Comparison of ENCODE assay signal across 8 cellular contexts in genomic region chr18:12038082-12038660, GRCh38. TPM values are rescaled to one million over a fixed set of nuclear protein-coding genes. Genes with fewer than 3 reads are reported as not detected.
DNase-seq lines count a peak whose midpoint lies in the region; ATAC-seq, FAIRE-seq and TF ChIP-seq lines count a peak whose summit lies in the region.

No MANE protein-coding gene starts in this region.

- peaks cover 9% of the 10 kb centered on the region for H3K23me2 ChIP-seq in H9 (ENCODE audit: insufficient read length, low read depth, low read length, poor library complexity, severe bottlenecking)

- no peak overlapping the region for H3K18ac ChIP-seq in H9 (ENCODE audit: insufficient read length, low read depth, low read length)

- H3K27me3 ChIP-seq in H9 (ENCODE audit: insufficient read depth, low read length), result peaks cover 7% of the 10 kb centered on the region; the same call in 1 of the 2 replicates
- no peaks in the 10 kb centered on the region for H3K27me3 ChIP-seq in BE2C

- no peak overlapping the region for H3K4ac ChIP-seq in H9 (ENCODE audit: low read depth, low read length)

- FAIRE-seq in GM12891 (lab: Jason Lieb, UNC), result no peak

- H3K14ac ChIP-seq in H9 (ENCODE audit: insufficient read depth, low read length), result 0 out of 2 replicates have a peak overlapping the region, but pooled peaks have one; percentile 72

- CTCF ChIA-PET in WTC11 (lab: Charles Lee), result interaction anchor here (0.5 to 4.1 kb wide), 34 partner anchors 8 to 385 kb away, joined by 3 to 57 read pairs (median 5); partner anchors contain the start of genes CIDEA, IMPA2 and MPPE1

- H2BK5ac ChIP-seq in H9 (ENCODE audit: insufficient read length, low read length), result no peak overlapping the region

- H3K27ac Mint-ChIP-seq in H9 (no peak overlapping the region), WTC11 (no peak overlapping the region), nephron progenitor cell (no peak overlapping the region)

- no peak for DNase-seq in H9
- peak; percentile 38 for DNase-seq in WTC11 (ENCODE audit: low spot score)
- DNase-seq in epithelial cell of prostate (ENCODE audit: low read depth, low spot score), result no peak
- peak; percentile 34 for DNase-seq in nephron progenitor cell
- no peak for DNase-seq in GM12891 (ENCODE audit: insufficient read length, low spot score)
- no peak for DNase-seq in BE2C
- DNase-seq in SW480 (ENCODE audit: low spot score), result no peak
- no peak for DNase-seq in NCI-H510A (lab: John Stamatoyannopoulos, UW)

- peak; percentile 18 for ATAC-seq in WTC11

- H2BK120ac ChIP-seq in H9 (ENCODE audit: low read depth, low read length, poor library complexity, severe bottlenecking), result no peak overlapping the region

- H3K4me3 Mint-ChIP-seq in H9, result peak overlapping the region; percentile 62 to 76
- H3K4me3 Mint-ChIP-seq in WTC11, result peak overlapping the region; percentile 68
- peak overlapping the region; percentile 80 for H3K4me3 Mint-ChIP-seq in nephron progenitor cell

- no peak overlapping the region for H2BK12ac ChIP-seq in H9 (ENCODE audit: insufficient read length, low read depth, low read length)

- H4K20me1 ChIP-seq in H9 (ENCODE audit: control insufficient read depth, insufficient read depth, insufficient read length), result no peaks in the 10 kb centered on the region

- H3K79me1 ChIP-seq in H9 (ENCODE audit: insufficient read depth, low read depth, low read length, poor library complexity, severe bottlenecking), result no peaks in the 10 kb centered on the region

- no peak overlapping the region for H4K8ac ChIP-seq in H9 (replicated peaks; ENCODE audit: insufficient read length, low read depth, low read length)

- H3K4me3 ChIP-seq in BE2C (ENCODE audit: low read depth, low read length), result no peak overlapping the region; the same call in 1 of the 2 replicates

- H3K4me1 ChIP-seq in H9 (ENCODE audit: insufficient read depth, low read length), result no peaks in the 10 kb centered on the region
- no peaks in the 10 kb centered on the region for H3K4me1 ChIP-seq in BE2C

- H3K36me3 Mint-ChIP-seq in H9 (ENCODE audit: insufficient read depth in 1 of 3, low read depth in 3 of 3) (peaks cover under 1 to 2% (median 2%) of the 10 kb centered on the region in 3 experiments; a peak in 4 of 7 replicates), WTC11 (peaks cover 2% of the 10 kb centered on the region), nephron progenitor cell (ENCODE audit: low read depth) (peaks cover 2% of the 10 kb centered on the region)

- TF ChIP-seq CTCF in H9 (conservative IDR thresholded peaks at IDR 0.05), result no peak
- no peak for TF ChIP-seq CTCF in WTC11 (IDR thresholded peaks at IDR 0.05)
- no peak for TF ChIP-seq CTCF in nephron progenitor cell (IDR thresholded peaks at IDR 0.05)
- no peak for TF ChIP-seq CTCF in BE2C (IDR thresholded peaks at IDR 0.05; ENCODE audit: low read depth, low read length)

- H3K9me3 Mint-ChIP-seq in H9, result no peaks in the 10 kb centered on the region; a peak in 1 of 5 replicates
- no peaks in the 10 kb centered on the region for H3K9me3 Mint-ChIP-seq in WTC11
- no peaks in the 10 kb centered on the region for H3K9me3 Mint-ChIP-seq in nephron progenitor cell

- H3K27ac ChIP-seq in H9 (ENCODE audit: insufficient read length, low read depth, low read length), result no peak overlapping the region
- peak overlapping the region; percentile 8 for H3K27ac ChIP-seq in epithelial cell of prostate

- WGBS in H9 (ENCODE audit: extremely low coverage, insufficient read length, low lambda C conversion rate), result no CpG with 5 or more reads among the region's 30 CpGs

- H3K36me3 ChIP-seq in BE2C, result no peaks in the 10 kb centered on the region

- peak overlapping the region; percentile 56 for H3K4me2 ChIP-seq in H9 (ENCODE audit: insufficient read depth, insufficient read length, low read length)

- no peak overlapping the region for H3K9ac ChIP-seq in H9 (ENCODE audit: extremely low read depth, insufficient read length, low read length)

- no peak overlapping the region for H2AK5ac ChIP-seq in H9 (ENCODE audit: insufficient read length, low read length)

- H3T11ph ChIP-seq in H9 (ENCODE audit: low read length), result no peak overlapping the region

- H3K9me3 ChIP-seq in H9 (ENCODE audit: control insufficient read depth, low read depth, low read length) (no peaks in the 10 kb centered on the region), BE2C (no peaks in the 10 kb centered on the region)

- H3K27me3 Mint-ChIP-seq in H9 (ENCODE audit: low read depth) (peaks cover 22% of the 10 kb centered on the region), WTC11 (ENCODE audit: low read depth) (peaks cover 25% of the 10 kb centered on the region), nephron progenitor cell (ENCODE audit: low read depth, poor library complexity) (peaks cover 51% of the 10 kb centered on the region)

- TF ChIP-seq POLR2A in GM12891 (IDR thresholded peaks at IDR 0.05; ENCODE audit: low read depth, low read length), result no peak

- H3K4me1 Mint-ChIP-seq in H9 (peaks cover 7% of the 10 kb centered on the region in 2 experiments), WTC11 (peaks cover 4% of the 10 kb centered on the region; the same call in 1 of the 2 replicates), nephron progenitor cell (peaks cover 28% of the 10 kb centered on the region)

- H4K91ac ChIP-seq in H9 (ENCODE audit: insufficient read length, low read depth, low read length), result no peak overlapping the region

- H4K5ac ChIP-seq in H9 (ENCODE audit: insufficient read length, low read depth, low read length), result no peak overlapping the region

- H3K23ac ChIP-seq in H9 (ENCODE audit: insufficient read length, low read depth, low read length), result no peak overlapping the region

- H2AFZ ChIP-seq in H9 (ENCODE audit: low read length), result no peak overlapping the region

- no peak overlapping the region for H3K56ac ChIP-seq in H9 (ENCODE audit: insufficient read length, low read depth, low read length)

- no peak overlapping the region for H2BK20ac ChIP-seq in H9 (ENCODE audit: low read depth, low read length, poor library complexity, severe bottlenecking)

- POLR2A ChIA-PET in WTC11 (lab: Charles Lee), result interaction anchor here (0.7 to 1.7 kb wide), 2 partner anchors 57 to 59 kb away, joined by 4 to 12 read pairs; partner anchors contain the start of gene IMPA2

- no peak overlapping the region for H2BK15ac ChIP-seq in H9 (ENCODE audit: low read depth, low read length)

- H3K79me2 ChIP-seq in H9 (ENCODE audit: insufficient read depth, low read length), result no peaks in the 10 kb centered on the region

TF ChIP-seq in WTC11, 78 proteins besides CTCF, POLR2A, EP300 and RAD21 (continues in another document):
- TF ChIP-seq ZNF219 (CRISPR knock-in tag; IDR thresholded peaks at IDR 0.05; ENCODE audit: borderline replicate concordance) (peak; percentile 41; the same call in 1 of the 2 replicates), GABPB1 (CRISPR knock-in tag; IDR thresholded peaks at IDR 0.05) (no peak), ELF4 (CRISPR knock-in tag; IDR thresholded peaks at IDR 0.05; ENCODE audit: low read depth) (no peak), MYBL2 (CRISPR knock-in tag; IDR thresholded peaks at IDR 0.05) (peak; percentile 18; the same call in 1 of the 2 replicates)

TF ChIP-seq in GM12891, 5 proteins besides CTCF, POLR2A, EP300 and RAD21:
- no peak for TF ChIP-seq SPI1 (IDR thresholded peaks at IDR 0.05; ENCODE audit: low read depth, low read length)
- no peak for TF ChIP-seq TAF1 (IDR thresholded peaks at IDR 0.05; ENCODE audit: low read depth, low read length)
- no peak for TF ChIP-seq POLR2AphosphoS5 (IDR thresholded peaks at IDR 0.05; ENCODE audit: low read depth, low read length)
- no peak for TF ChIP-seq POU2F2 (IDR thresholded peaks at IDR 0.05; ENCODE audit: low read depth, low read length)

RNA-seq across cellular contexts. Expression of gene ANKRD62, which starts 55.5 kb away (rescaled TPM):
- total RNA-seq in H9 (2021), result not detected in 2 replicates
- not detected in 3 replicates for total RNA-seq in WTC11 (2021)
- 0.03 TPM for polyA plus RNA-seq in GM12891 (2012; ENCODE audit: low read depth, missing spikeins)
- not detected for polyA plus RNA-seq in BE2C (2012; ENCODE audit: insufficient read depth, insufficient read length, low read depth)

RNA-seq across cellular contexts. Expression of gene IMPA2, which starts 56.9 kb away (rescaled TPM):
- 69.1 and 73.8 TPM in 2 replicates for total RNA-seq in H9 (2021)
- 98.8 to 113 TPM (median 108 TPM) in 3 replicates for total RNA-seq in WTC11 (2021)
- 5.9 TPM for polyA plus RNA-seq in GM12891 (2012; ENCODE audit: low read depth, missing spikeins)
- polyA plus RNA-seq in BE2C (2012; ENCODE audit: insufficient read depth, insufficient read length, low read depth), result 1.2 TPM

Comparison
In these comparisons a context has a peak if more than half of its experiments do, and no peak if none do; other contexts are left out.
1. DNase-seq: peak in WTC11 (single experiment) and nephron progenitor cell (single experiment); none in H9 (single experiment), epithelial cell of prostate (single experiment), GM12891 (single experiment), BE2C (single experiment), SW480 (single experiment) and NCI-H510A (single experiment).
2. Peak in every context shown above with its lines, with median percentiles within 50 percentile points of each other: H3K4me3 Mint-ChIP-seq.